ENCODE assay signal across 14 cellular contexts in genomic region chr11:102288745-102289083, GRCh38. TPM values are rescaled to one million over a fixed set of nuclear protein-coding genes. Genes with fewer than 3 reads are reported as not detected.
DNase-seq lines count a peak whose midpoint lies in the region; ATAC-seq and TF ChIP-seq lines count a peak whose summit lies in the region.
"Had no signal": no experiment of that assay in that cellular context is flagged by ENCODE, and none has a peak within 500 bp of the region (broad histone marks: within the 10 kb centered on the region; RNA-seq: fewer than 3 reads in every experiment).

No MANE protein-coding gene starts in this region.

- H3F3A ChIP-seq in GM23338 (replicated peaks; ENCODE audit: low read depth): no peaks in the 10 kb centered on the region

- no peak overlapping the region for H3K27ac Mint-ChIP-seq in GM23338
- no peak overlapping the region for H3K27ac Mint-ChIP-seq in activated T-helper 2 cell treated with anti-CD3 and anti-CD28 coated beads, Interferon-gamma antibody, Interleukin-2, Interleukin-4, amounts not matched to agents 10 μg/mL and 5 μg/mL and 100 μg/mL, durations not matched to agents 14 hours and 24 hours and 36 hours
- no peak overlapping the region for H3K27ac Mint-ChIP-seq in osteocyte (ENCODE audit: unreplicated experiment)

- H3K27me3 ChIP-seq in BLaER1: no peaks in the 10 kb centered on the region
- H3K27me3 ChIP-seq in GM23338 (ENCODE audit: insufficient read depth): no peaks in the 10 kb centered on the region
- H3K27me3 ChIP-seq: foreskin keratinocyte, Peyer's patch had no signal

- H3K9ac ChIP-seq in BLaER1: no peak overlapping the region

- H3K4me1 Mint-ChIP-seq in GM23338: peaks cover 13% of the 10 kb centered on the region
- peaks cover 38% of the 10 kb centered on the region for H3K4me1 Mint-ChIP-seq in activated T-helper 2 cell treated with anti-CD3 and anti-CD28 coated beads, Interferon-gamma antibody, Interleukin-2, Interleukin-4, amounts not matched to agents 10 μg/mL and 5 μg/mL and 100 μg/mL, durations not matched to agents 14 hours and 24 hours and 36 hours (ENCODE audit: low read depth)
- peaks cover 26% of the 10 kb centered on the region for H3K4me1 Mint-ChIP-seq in osteocyte (ENCODE audit: unreplicated experiment)

- TF ChIP-seq CTCF in GM23338 (conservative IDR thresholded peaks at IDR 0.05; ENCODE audit: low read depth in 2 of 2) (no peak), osteocyte (IDR thresholded peaks at IDR 0.05) (no peak)

- ATAC-seq in GM23338 (no peak), GM21367 (IDR thresholded peaks at IDR 0.05; ENCODE audit: unreplicated experiment) (no peak), HG02981 (IDR thresholded peaks at IDR 0.05; ENCODE audit: unreplicated experiment) (no peak)

- DNase-seq in GM23338 (ENCODE audit: low spot score) (no peak), osteocyte (ENCODE audit: extremely low spot score, unreplicated experiment) (no peak), C1 segment of cervical spinal cord (lab: John Stamatoyannopoulos, UW) (no peak)
- DNase-seq in activated T-helper 2 cell treated with anti-CD3 and anti-CD28 coated beads, Interferon-gamma antibody, Interleukin-2, Interleukin-4, amounts not matched to agents 10 μg/mL and 5 μg/mL and 100 μg/mL, durations not matched to agents 14 hours and 24 hours and 36 hours (ENCODE audit: low spot score): no peak
- DNase-seq: foreskin keratinocyte; kidney; NCI-H2171; Peyer's patch; stimulated activated naive CD4-positive, alpha-beta T cell treated with Interleukin-2 at 50 U/mL for 16 hours had no signal

- H3K4me3 Mint-ChIP-seq in GM23338: no peak overlapping the region
- H3K4me3 Mint-ChIP-seq in activated T-helper 2 cell treated with anti-CD3 and anti-CD28 coated beads, Interferon-gamma antibody, Interleukin-2, Interleukin-4, amounts not matched to agents 10 μg/mL and 5 μg/mL and 100 μg/mL, durations not matched to agents 14 hours and 24 hours and 36 hours (ENCODE audit: low read depth): peak overlapping the region; percentile 3
- peak overlapping the region; percentile 38 for H3K4me3 Mint-ChIP-seq in osteocyte (ENCODE audit: unreplicated experiment)
- H3K4me3 Mint-ChIP-seq: dendritic cell treated with granulocyte-macrophage colony-stimulating factor and Interleukin-4, amounts not matched to agents 40 ng/mL and 50 ng/mL, for 4 days; neural crest cell had no signal

- intact Hi-C loops in activated T-helper 2 cell treated with anti-CD3 and anti-CD28 coated beads, Interferon-gamma antibody, Interleukin-2, Interleukin-4, amounts not matched to agents 10 μg/mL and 5 μg/mL and 100 μg/mL, durations not matched to agents 14 hours and 24 hours and 36 hours (cut with micrococcal nuclease): loop anchor here (1.0 to 10.0 kb wide), 6 partner anchors 30 to 376 kb away; partner anchors contain the start of gene BIRC2

- H3K4me2 ChIP-seq in BLaER1: peak overlapping the region; percentile 40
- H3K4me2 ChIP-seq in GM23338: no peak overlapping the region

- H3K27ac ChIP-seq in BLaER1: no peak overlapping the region
- H3K27ac ChIP-seq in GM23338 (ENCODE audit: low read depth): no peak overlapping the region
- H3K27ac ChIP-seq: foreskin keratinocyte, Peyer's patch had no signal

- 0 out of 2 replicates have a peak overlapping the region, but pooled peaks have one; percentile 56 for H2AFZ ChIP-seq in GM23338

- H3K4me3 ChIP-seq in BLaER1 (no peak overlapping the region), GM23338 (no peak overlapping the region)

- H3K9me3 Mint-ChIP-seq in GM23338 (no peaks in the 10 kb centered on the region), osteocyte (ENCODE audit: unreplicated experiment) (no peaks in the 10 kb centered on the region)
- H3K9me3 Mint-ChIP-seq in activated T-helper 2 cell treated with anti-CD3 and anti-CD28 coated beads, Interferon-gamma antibody, Interleukin-2, Interleukin-4, amounts not matched to agents 10 μg/mL and 5 μg/mL and 100 μg/mL, durations not matched to agents 14 hours and 24 hours and 36 hours: no peaks in the 10 kb centered on the region
- H3K9me3 Mint-ChIP-seq: dendritic cell treated with granulocyte-macrophage colony-stimulating factor and Interleukin-4, amounts not matched to agents 40 ng/mL and 50 ng/mL, for 4 days; neural crest cell had no signal

- H3K4me1 ChIP-seq in BLaER1 (peaks cover 8% of the 10 kb centered on the region), GM23338 (ENCODE audit: insufficient read depth) (no peaks in the 10 kb centered on the region; the same call in 1 of the 2 replicates)
- H3K4me1 ChIP-seq: foreskin keratinocyte had no signal

- H3K36me3 Mint-ChIP-seq in GM23338 (ENCODE audit: low read depth) (no peaks in the 10 kb centered on the region), osteocyte (ENCODE audit: unreplicated experiment) (no peaks in the 10 kb centered on the region)
- H3K36me3 Mint-ChIP-seq in activated T-helper 2 cell treated with anti-CD3 and anti-CD28 coated beads, Interferon-gamma antibody, Interleukin-2, Interleukin-4, amounts not matched to agents 10 μg/mL and 5 μg/mL and 100 μg/mL, durations not matched to agents 14 hours and 24 hours and 36 hours (ENCODE audit: low read depth): no peaks in the 10 kb centered on the region

- H3K9me2 ChIP-seq in GM23338 (ENCODE audit: insufficient read depth): no peaks in the 10 kb centered on the region

- no peaks in the 10 kb centered on the region for H4K20me1 ChIP-seq in BLaER1
- H4K20me1 ChIP-seq in GM23338 (replicated peaks; ENCODE audit: insufficient read depth): no peaks in the 10 kb centered on the region

- no peaks in the 10 kb centered on the region for H3K79me2 ChIP-seq in GM23338 (replicated peaks; ENCODE audit: insufficient read depth)

- H3K27me3 Mint-ChIP-seq in GM23338 (ENCODE audit: insufficient read depth, low read depth, poor library complexity) (no peaks in the 10 kb centered on the region), osteocyte (ENCODE audit: unreplicated experiment) (no peaks in the 10 kb centered on the region)
- H3K27me3 Mint-ChIP-seq in activated T-helper 2 cell treated with anti-CD3 and anti-CD28 coated beads, Interferon-gamma antibody, Interleukin-2, Interleukin-4, amounts not matched to agents 10 μg/mL and 5 μg/mL and 100 μg/mL, durations not matched to agents 14 hours and 24 hours and 36 hours (ENCODE audit: low read depth): no peaks in the 10 kb centered on the region
- H3K27me3 Mint-ChIP-seq: dendritic cell treated with granulocyte-macrophage colony-stimulating factor and Interleukin-4, amounts not matched to agents 40 ng/mL and 50 ng/mL, for 4 days had no signal

- H3K36me3 ChIP-seq in BLaER1 (no peaks in the 10 kb centered on the region), GM23338 (ENCODE audit: insufficient read depth) (no peaks in the 10 kb centered on the region)
- H3K36me3 ChIP-seq: Peyer's patch had no signal

- H3K9me3 ChIP-seq in BLaER1: no peaks in the 10 kb centered on the region
- H3K9me3 ChIP-seq: Peyer's patch had no signal

RNA-seq across cellular contexts. Expression of gene BIRC3, which starts 28.6 kb away (rescaled TPM):
- total RNA-seq in GM23338 (2014; rRNA removed; shearing (Covaris generic)): 0.03 TPM in 1 of 2 replicates, not detected in the other
- polyA plus RNA-seq in GM23338 (2016; fragmentation: Nextera tagmentation; extraction: Ambion mirVana): 0.42 TPM in 1 of 2 replicates, not detected in the other
- 217 and 221 TPM in 2 replicates for total RNA-seq in activated T-helper 2 cell treated with anti-CD3 and anti-CD28 coated beads, Interferon-gamma antibody, Interleukin-2, Interleukin-4, amounts not matched to agents 10 μg/mL and 5 μg/mL and 100 μg/mL, durations not matched to agents 14 hours and 24 hours and 36 hours
- 1.0 and 1.5 TPM in 2 replicates for total RNA-seq in osteocyte

RNA-seq across cellular contexts. Expression of gene BIRC2, which starts 58.3 kb away (rescaled TPM):
- total RNA-seq in GM23338 (2014; rRNA removed; shearing (Covaris generic)): 25.2 and 38.2 TPM in 2 replicates
- 15.3 and 15.7 TPM in 2 replicates for polyA plus RNA-seq in GM23338 (2016; fragmentation: Nextera tagmentation; extraction: Ambion mirVana)
- total RNA-seq in activated T-helper 2 cell treated with anti-CD3 and anti-CD28 coated beads, Interferon-gamma antibody, Interleukin-2, Interleukin-4, amounts not matched to agents 10 μg/mL and 5 μg/mL and 100 μg/mL, durations not matched to agents 14 hours and 24 hours and 36 hours: 28.0 and 30.4 TPM in 2 replicates
- total RNA-seq in osteocyte: 46.0 and 51.3 TPM in 2 replicates

Comparison
In these comparisons a context has a peak if more than half of its experiments do, and no peak if none do; other contexts are left out.
1. RNA of gene BIRC3, which starts 28.6 kb away (total RNA-seq): 217 to 221 TPM in activated T-helper 2 cell treated with anti-CD3 and anti-CD28 coated beads, Interferon-gamma antibody, Interleukin-2, Interleukin-4, amounts not matched to agents 10 μg/mL and 5 μg/mL and 100 μg/mL, durations not matched to agents 14 hours and 24 hours and 36 hours; 1.0 to 1.5 TPM in osteocyte and 0.03 TPM in GM23338; every median in the first group is over 10 times any median in the second.